Comparison of ENCODE assay signal across 1 cellular context in genomic region chr7:135160858-135161653, GRCh38.
A peak's percentile ranks its signal among the peaks of the same experiment; 100 is the strongest.
TF ChIP-seq lines count a peak whose summit lies in the region.

No MANE protein-coding gene starts in this region.

TF ChIP-seq in K562, 482 proteins besides CTCF, POLR2A, EP300 and RAD21 (continues in another document):
- TF ChIP-seq PBX2 (CRISPR knock-in tag; IDR thresholded peaks at IDR 0.05; ENCODE audit: low read depth), result no peak
- no peak for TF ChIP-seq PBX2 (tag; conservative IDR thresholded peaks at IDR 0.05; ENCODE audit: low read depth)
- TF ChIP-seq MCM7 (IDR thresholded peaks at IDR 0.05), result no peak
- TF ChIP-seq ZNF408 (CRISPR knock-in tag; IDR thresholded peaks at IDR 0.05; ENCODE audit: low read depth), result no peak
- no peak for TF ChIP-seq ZNF318 (IDR thresholded peaks at IDR 0.05; ENCODE audit: borderline replicate concordance in 1 of 2, low read depth in 1 of 2)
- no peak for TF ChIP-seq ZBTB40 (IDR thresholded peaks at IDR 0.05)
- no peak for TF ChIP-seq ZBTB40 (CRISPR knock-in tag; IDR thresholded peaks at IDR 0.05)
- TF ChIP-seq ZSCAN29 (IDR thresholded peaks at IDR 0.05), result no peak
- TF ChIP-seq ZBTB12 (CRISPR knock-in tag; IDR thresholded peaks at IDR 0.05), result no peak
- no peak for TF ChIP-seq ZC3H11A (IDR thresholded peaks at IDR 0.05; ENCODE audit: low read depth, low read length)
- no peak for TF ChIP-seq ETV5 (CRISPR knock-in tag; IDR thresholded peaks at IDR 0.05; ENCODE audit: low read depth)
- peak; percentile 72; the same call in 1 of the 2 replicates for TF ChIP-seq IRF9 (tag; IDR thresholded peaks at IDR 0.05)
- no peak for TF ChIP-seq CCAR2 (IDR thresholded peaks at IDR 0.05; ENCODE audit: low read depth, low read length)
- TF ChIP-seq SMARCE1 (IDR thresholded peaks at IDR 0.05), result peak; percentile 66; the same call in 1 of the 2 replicates
- no peak for TF ChIP-seq CTCFL (IDR thresholded peaks at IDR 0.05; ENCODE audit: borderline replicate concordance, insufficient read depth, low read depth, low read length, poor library complexity, severe bottlenecking)
- no peak for TF ChIP-seq KAT2B (IDR thresholded peaks at IDR 0.05; ENCODE audit: low read depth, low read length)
- no peak for TF ChIP-seq ZNF274 (IDR thresholded peaks at IDR 0.05; ENCODE audit: borderline replicate concordance, low read depth, low read length)
- TF ChIP-seq ZNF75A (CRISPR knock-in tag; IDR thresholded peaks at IDR 0.05), result peak; percentile 35; the same call in 1 of the 2 replicates
- TF ChIP-seq CBFB (CRISPR knock-in tag; IDR thresholded peaks at IDR 0.05), result no peak
- no peak for TF ChIP-seq THAP12 (CRISPR knock-in tag; IDR thresholded peaks at IDR 0.05)
- TF ChIP-seq PRPF4 (IDR thresholded peaks at IDR 0.05; ENCODE audit: insufficient read depth, low read depth, low read length, poor library complexity, severe bottlenecking), result no peak
- no peak for TF ChIP-seq ZNF431 (CRISPR knock-in tag; IDR thresholded peaks at IDR 0.05)
- no peak for TF ChIP-seq HEY1 (CRISPR knock-in tag; IDR thresholded peaks at IDR 0.05; ENCODE audit: borderline replicate concordance)
- no peak for TF ChIP-seq ESRRA (IDR thresholded peaks at IDR 0.05; ENCODE audit: borderline replicate concordance, low read depth)
- TF ChIP-seq ZNF263 (CRISPR knock-in tag; IDR thresholded peaks at IDR 0.05; ENCODE audit: borderline replicate concordance), result no peak
- TF ChIP-seq ZNF146 (CRISPR knock-in tag; IDR thresholded peaks at IDR 0.05; ENCODE audit: unreplicated experiment), result no peak
- no peak for TF ChIP-seq PHF20 (IDR thresholded peaks at IDR 0.05; ENCODE audit: partially characterized antibody)
